Comparison of ENCODE assay signal across 10 cellular contexts in the genomic region with DNA sequence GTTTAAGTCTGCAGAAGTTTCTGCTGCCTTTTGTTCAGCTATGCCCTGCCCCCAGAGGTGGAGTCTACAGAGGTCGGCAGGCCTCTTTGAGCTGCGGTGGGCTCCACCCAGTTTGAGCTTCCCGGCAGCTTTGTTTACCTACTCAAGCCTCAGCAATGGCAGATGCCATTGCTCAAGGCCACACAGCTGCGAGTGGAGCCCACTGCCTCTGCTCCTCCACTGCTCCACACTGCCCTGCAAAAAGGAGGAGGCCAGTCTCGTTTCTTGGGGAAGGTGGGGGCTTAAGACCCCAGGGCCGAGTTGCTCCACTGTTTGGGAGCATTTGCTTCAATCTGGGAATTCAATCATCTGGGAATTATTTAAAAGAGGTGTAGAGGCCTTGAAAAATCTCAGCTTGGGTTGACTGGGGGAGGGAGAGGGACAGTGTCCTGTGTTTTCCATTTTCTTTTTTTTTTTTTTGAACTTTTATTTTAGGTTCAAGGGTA.
DNase-seq lines count a peak whose midpoint lies in the region; ATAC-seq, FAIRE-seq and TF ChIP-seq lines count a peak whose summit lies in the region.
"Had no signal": no experiment of that assay in that cellular context is flagged by ENCODE, and none has a peak within 500 bp of the region (broad histone marks: within the 10 kb centered on the region; RNA-seq: fewer than 3 reads in every experiment).

No MANE protein-coding gene starts in this region.

- CTCF ChIA-PET in HepG2 (lab: Yijun Ruan, JAX; ENCODE audit: low intra/inter-chr PET ratio, low total read pairs): no interaction called here

- H3K36me3 Mint-ChIP-seq in activated T-helper 1 cell treated with anti-CD3 and anti-CD28 coated beads, Interleukin-12 subunit alpha, Interleukin-12 subunit beta, Interleukin-2, Interleukin-4 antibody, amounts not matched to agents 30 ng/mL and 10 ng/mL and 1 ng/mL, durations not matched to agents 14 hours and 24 hours and 36 hours (ENCODE audit: low read depth): peaks cover 6% of the 10 kb centered on the region

- H3K4me3 ChIP-seq in HepG2 (replicated peaks in 1 of 3; ENCODE audit: insufficient read depth in 1 of 3, low read depth in 2 of 3, low read length in 3 of 3) (peak overlapping the region; percentile 45 to 67 (median 62); a peak in 5 of 6 replicates), upper lobe of right lung (no peak overlapping the region)

- in situ Hi-C loops in HepG2 (cut with HindIII; ENCODE audit: extremely low pct_ligation_motif_present, low pct_unique_long_range_greater_than_20kb): loop anchor here (25.0 kb wide), 1 partner anchor 291 kb away; no protein-coding TSS in a partner anchor

- H2AFZ ChIP-seq in HepG2 (ENCODE audit: low read length): no peak overlapping the region

- no TSS peak for BruUV-seq in HepG2 (replicated peaks; lab: Mats Ljungman, UMichigan)

- POLR2A ChIA-PET in HepG2 (lab: Yijun Ruan, JAX): interaction anchor here (0.7 to 2.2 kb wide), 18 partner anchors 9 to 312 kb away, joined by 3 to 14 read pairs (median 4); a partner anchor contains a TSS

- peak overlapping the region; percentile 15 for H3K27ac Mint-ChIP-seq in activated T-helper 1 cell treated with anti-CD3 and anti-CD28 coated beads, Interleukin-12 subunit alpha, Interleukin-12 subunit beta, Interleukin-2, Interleukin-4 antibody, amounts not matched to agents 30 ng/mL and 10 ng/mL and 1 ng/mL, durations not matched to agents 14 hours and 24 hours and 36 hours
- H3K27ac Mint-ChIP-seq: dendritic cell treated with granulocyte-macrophage colony-stimulating factor and Interleukin-4, amounts not matched to agents 40 ng/mL and 50 ng/mL, for 4 days had no signal

- peak; percentile 38 for DNase-seq in stimulated activated CD4-positive, alpha-beta T cell treated with anti-CD3 and anti-CD28 coated beads, Interleukin-1b, Interleukin-23, amount 100 ng/mL, for 48 hours
- DNase-seq in stimulated activated CD4-positive, alpha-beta T cell treated with anti-CD3 and anti-CD28 coated beads, Interleukin-12 subunit alpha, Interleukin-12 subunit beta, amount 100 ng/mL, for 4 hours: no peak
- DNase-seq in activated T-helper 1 cell treated with anti-CD3 and anti-CD28 coated beads, Interleukin-12 subunit alpha, Interleukin-12 subunit beta, Interleukin-2, Interleukin-4 antibody, amounts not matched to agents 30 ng/mL and 10 ng/mL and 1 ng/mL, durations not matched to agents 14 hours and 24 hours and 36 hours (ENCODE audit: low spot score): peak; percentile 63
- peak; percentile 89 for DNase-seq in HepG2 (ENCODE audit: low spot score)
- DNase-seq in upper lobe of right lung: peak; percentile 50
- no peak for DNase-seq in DMS 273 (lab: John Stamatoyannopoulos, UW; ENCODE audit: unreplicated experiment)
- DNase-seq in NOMO-1 (lab: John Stamatoyannopoulos, UW; ENCODE audit: unreplicated experiment in 2 of 2): no peak
- DNase-seq in CD1c-positive myeloid dendritic cell (ENCODE audit: extremely low spot score): no peak
- DNase-seq: BE2C had no signal

- no peaks in the 10 kb centered on the region for H4K20me1 ChIP-seq in HepG2 (ENCODE audit: insufficient read depth, low read length)

- H3K27ac ChIP-seq in HepG2 (ENCODE audit: extremely low read length, insufficient read depth, low read length): peak overlapping the region; percentile 96
- H3K27ac ChIP-seq in upper lobe of right lung: no peak overlapping the region

- 0 out of 2 replicates have a peak, but pooled peaks have one; percentile 12 for TF ChIP-seq CTCF in HepG2 (CRISPR knock-in tag; IDR thresholded peaks at IDR 0.05)
- TF ChIP-seq CTCF in upper lobe of right lung (IDR thresholded peaks at IDR 0.05): no peak

- peak overlapping the region; percentile 77 for H3K9ac ChIP-seq in HepG2 (ENCODE audit: insufficient read depth, low read depth, low read length)

- intact Hi-C loops in activated T-helper 1 cell treated with anti-CD3 and anti-CD28 coated beads, Interleukin-12 subunit alpha, Interleukin-12 subunit beta, Interleukin-2, Interleukin-4 antibody, amounts not matched to agents 30 ng/mL and 10 ng/mL and 1 ng/mL, durations not matched to agents 14 hours and 24 hours and 36 hours (cut with micrococcal nuclease): no loop called here
- intact Hi-C loops in HepG2 (cut with micrococcal nuclease; ENCODE audit: unreplicated experiment) (no loop called here), upper lobe of right lung (cut with DNase I) (no loop called here)

- no peaks in the 10 kb centered on the region for H3K79me2 ChIP-seq in HepG2 (ENCODE audit: insufficient read depth, low read length)

- H3K4me1 ChIP-seq in HepG2 (ENCODE audit: insufficient read depth, low read length) (peaks cover 60% of the 10 kb centered on the region), upper lobe of right lung (peaks cover 16% of the 10 kb centered on the region)

- H3K36me3 ChIP-seq in HepG2 (replicated peaks in 1 of 2; ENCODE audit: control insufficient read depth in 1 of 2, insufficient read depth in 2 of 2, low read length in 2 of 2) (no peaks in the 10 kb centered on the region), upper lobe of right lung (no peaks in the 10 kb centered on the region)
- H3K36me3 ChIP-seq: BE2C had no signal

- H3K27me3 Mint-ChIP-seq in activated T-helper 1 cell treated with anti-CD3 and anti-CD28 coated beads, Interleukin-12 subunit alpha, Interleukin-12 subunit beta, Interleukin-2, Interleukin-4 antibody, amounts not matched to agents 30 ng/mL and 10 ng/mL and 1 ng/mL, durations not matched to agents 14 hours and 24 hours and 36 hours (ENCODE audit: insufficient read depth): no peaks in the 10 kb centered on the region

- peak overlapping the region; percentile 9 for H3K4me3 Mint-ChIP-seq in activated T-helper 1 cell treated with anti-CD3 and anti-CD28 coated beads, Interleukin-12 subunit alpha, Interleukin-12 subunit beta, Interleukin-2, Interleukin-4 antibody, amounts not matched to agents 30 ng/mL and 10 ng/mL and 1 ng/mL, durations not matched to agents 14 hours and 24 hours and 36 hours
- H3K4me3 Mint-ChIP-seq: dendritic cell treated with granulocyte-macrophage colony-stimulating factor and Interleukin-4, amounts not matched to agents 40 ng/mL and 50 ng/mL, for 4 days had no signal

- H3K9me3 Mint-ChIP-seq in activated T-helper 1 cell treated with anti-CD3 and anti-CD28 coated beads, Interleukin-12 subunit alpha, Interleukin-12 subunit beta, Interleukin-2, Interleukin-4 antibody, amounts not matched to agents 30 ng/mL and 10 ng/mL and 1 ng/mL, durations not matched to agents 14 hours and 24 hours and 36 hours: no peaks in the 10 kb centered on the region
- H3K9me3 Mint-ChIP-seq: dendritic cell treated with granulocyte-macrophage colony-stimulating factor and Interleukin-4, amounts not matched to agents 40 ng/mL and 50 ng/mL, for 4 days had no signal

- FAIRE-seq in HepG2 (lab: Jason Lieb, UNC): peak; percentile 63

- TF ChIP-seq EP300 in HepG2 (IDR thresholded peaks at IDR 0.05; ENCODE audit: low read depth in 2 of 2, low read length in 2 of 2) (peak in 1 of 2 experiments; percentile 60; a peak in 2 of 4 replicates), HepG2 (CRISPR knock-in tag; IDR thresholded peaks at IDR 0.05; ENCODE audit: borderline replicate concordance) (peak; percentile 85)

- peak; percentile 56 for TF ChIP-seq RAD21 in HepG2 (CRISPR knock-in tag; IDR thresholded peaks at IDR 0.05)

- ATAC-seq in HepG2 (peak; percentile 95), upper lobe of right lung (no peak)

- 0% methylated on average over 6 of the region's 6 CpGs for WGBS in HepG2 (ENCODE audit: low lambda C conversion rate)

- TF ChIP-seq POLR2A in HepG2 (IDR thresholded peaks at IDR 0.05; ENCODE audit: insufficient read depth in 1 of 2, low read depth in 2 of 2, low read length in 2 of 2): peak; percentile 60 to 74

- H3K27me3 ChIP-seq in HepG2 (ENCODE audit: control insufficient read depth in 1 of 2, insufficient read depth in 2 of 2, low read length in 2 of 2): no peaks in the 10 kb centered on the region
- no peaks in the 10 kb centered on the region for H3K27me3 ChIP-seq in upper lobe of right lung
- H3K27me3 ChIP-seq: BE2C had no signal

- H3K9me3 ChIP-seq in HepG2 (ENCODE audit: low read length) (no peaks in the 10 kb centered on the region), upper lobe of right lung (no peaks in the 10 kb centered on the region)
- H3K9me3 ChIP-seq: BE2C had no signal

- peak overlapping the region; percentile 89 for H3K4me2 ChIP-seq in HepG2 (ENCODE audit: low read depth, low read length)

- H3K4me1 Mint-ChIP-seq in activated T-helper 1 cell treated with anti-CD3 and anti-CD28 coated beads, Interleukin-12 subunit alpha, Interleukin-12 subunit beta, Interleukin-2, Interleukin-4 antibody, amounts not matched to agents 30 ng/mL and 10 ng/mL and 1 ng/mL, durations not matched to agents 14 hours and 24 hours and 36 hours (ENCODE audit: low read depth): peaks cover 52% of the 10 kb centered on the region

TF ChIP-seq in HepG2, 621 proteins besides CTCF, POLR2A, EP300 and RAD21 (continues in another document):
- TF ChIP-seq PCBP2 (optimal IDR thresholded peaks at IDR 0.05; ENCODE audit: low read depth, low read length, poor library complexity, severe bottlenecking): no peak
- peak; percentile 64 for TF ChIP-seq DMAP1 (CRISPR knock-in tag; IDR thresholded peaks at IDR 0.05)
- TF ChIP-seq CREB1 (IDR thresholded peaks at IDR 0.05): no peak
- peak; percentile 18; the same call in 1 of the 2 replicates for TF ChIP-seq CREB1 (CRISPR knock-in tag; IDR thresholded peaks at IDR 0.05)
- TF ChIP-seq ZNF660 (CRISPR knock-in tag; IDR thresholded peaks at IDR 0.05; ENCODE audit: borderline replicate concordance, low read depth): no peak
- TF ChIP-seq ZSCAN22 (CRISPR knock-in tag; IDR thresholded peaks at IDR 0.05): peak; percentile 51; the same call in 1 of the 2 replicates
- peak; percentile 39; the same call in 1 of the 2 replicates for TF ChIP-seq SPEN (CRISPR knock-in tag; IDR thresholded peaks at IDR 0.05; ENCODE audit: low read depth)
- TF ChIP-seq HOXA9 (CRISPR knock-in tag; IDR thresholded peaks at IDR 0.05; ENCODE audit: borderline replicate concordance): no peak
- TF ChIP-seq ZNF878 (CRISPR knock-in tag; IDR thresholded peaks at IDR 0.05): 0 out of 2 replicates have a peak, but pooled peaks have one; percentile 56
- peak; percentile 91 for TF ChIP-seq FOXA3 (CRISPR knock-in tag; IDR thresholded peaks at IDR 0.05)
- TF ChIP-seq GABPA (IDR thresholded peaks at IDR 0.05; ENCODE audit: low read depth, low read length): no peak
- no peak for TF ChIP-seq GABPA (CRISPR knock-in tag; IDR thresholded peaks at IDR 0.05; ENCODE audit: low read depth)
- peak; percentile 88 for TF ChIP-seq DPF2 (CRISPR knock-in tag; IDR thresholded peaks at IDR 0.05; ENCODE audit: borderline replicate concordance, low read depth)

Comparison
In these comparisons a context has a peak if more than half of its experiments do, and no peak if none do; other contexts are left out.
1. DNase-seq: peak in stimulated activated CD4-positive, alpha-beta T cell treated with anti-CD3 and anti-CD28 coated beads, Interleukin-1b, Interleukin-23, amount 100 ng/mL, for 48 hours (single experiment), activated T-helper 1 cell treated with anti-CD3 and anti-CD28 coated beads, Interleukin-12 subunit alpha, Interleukin-12 subunit beta, Interleukin-2, Interleukin-4 antibody, amounts not matched to agents 30 ng/mL and 10 ng/mL and 1 ng/mL, durations not matched to agents 14 hours and 24 hours and 36 hours (single experiment), HepG2 (single experiment) and upper lobe of right lung (single experiment); none in stimulated activated CD4-positive, alpha-beta T cell treated with anti-CD3 and anti-CD28 coated beads, Interleukin-12 subunit alpha, Interleukin-12 subunit beta, amount 100 ng/mL, for 4 hours (single experiment), DMS 273 (single experiment), NOMO-1 (0 of 2) and CD1c-positive myeloid dendritic cell (single experiment).